ENCODE assay signal across 7 cellular contexts in genomic region chr21:45550552-45551210, GRCh38.
DNase-seq lines count a peak whose midpoint lies in the region; ATAC-seq lines count a peak whose summit lies in the region.

No MANE protein-coding gene starts in this region.

- peaks cover 6% of the 10 kb centered on the region; the same call in 1 of the 2 replicates for H3K9me3 ChIP-seq in NT2/D1 (ENCODE audit: insufficient read depth, low read length)
- H3K9me3 ChIP-seq in HAP-1 = no peaks in the 10 kb centered on the region

- H3K27ac ChIP-seq in caudate nucleus (ENCODE audit: low read depth, low read length) = peak overlapping the region; percentile 36
- H3K27ac ChIP-seq in skin epidermis = peak overlapping the region in 18 of 21 experiments; percentile 34 to 84 (median 65)

- DNase-seq in NT2/D1 (ENCODE audit: low read depth, low spot score) (no peak), caudate nucleus (lab: John Stamatoyannopoulos, UW) (peak in 1 of 61 donors; percentile 22), iPS-NIHi7 (ENCODE audit: extremely low spot score) (no peak), HAP-1 (ENCODE audit: low spot score in 2 of 2) (no peak), COR-L47 (lab: John Stamatoyannopoulos, UW) (no peak)

- ATAC-seq in GM19463 (IDR thresholded peaks at IDR 0.05; ENCODE audit: unreplicated experiment) = peak; percentile 33

- H3K9ac ChIP-seq in NT2/D1 (ENCODE audit: insufficient read length, low read depth) = peak overlapping the region; percentile 69

- peak overlapping the region; percentile 16 for H3K4me3 ChIP-seq in NT2/D1 (ENCODE audit: insufficient read length, low read depth)
- no peak overlapping the region for H3K4me3 ChIP-seq in skin epidermis
- H3K4me3 ChIP-seq in HAP-1 = no peak overlapping the region

- H3K27me3 ChIP-seq in NT2/D1 (ENCODE audit: insufficient read depth, insufficient read length) = peaks cover 6% of the 10 kb centered on the region
- no peaks in the 10 kb centered on the region for H3K27me3 ChIP-seq in HAP-1 (ENCODE audit: low read depth)

- in situ Hi-C loops in HAP-1 (cut with MboI; ENCODE audit: low sequenced_read_pairs) = no loop called here

- H3K36me3 ChIP-seq in NT2/D1 (ENCODE audit: insufficient read depth, insufficient read length, low read length) (no peaks in the 10 kb centered on the region), HAP-1 (replicated peaks) (no peaks in the 10 kb centered on the region)

- H3K4me1 ChIP-seq in NT2/D1 (ENCODE audit: insufficient read depth, insufficient read length) (peaks cover 30% of the 10 kb centered on the region), HAP-1 (no peaks in the 10 kb centered on the region; the same call in 1 of the 2 replicates)
